1 cellular context compared by ENCODE assay signal in genomic region chr7:47588704-47589225, GRCh38.
TF ChIP-seq lines count a peak whose summit lies in the region.

No MANE protein-coding gene starts in this region.

TF ChIP-seq in A549, 52 proteins besides CTCF, POLR2A, EP300 and RAD21 (continued from another document):
- TF ChIP-seq BCL3 (IDR thresholded peaks at IDR 0.05) (0 out of 3 replicates have a peak, but pooled peaks have one; percentile 37), JUN (IDR thresholded peaks at IDR 0.05) (peak; percentile 60; a peak in 2 of 5 replicates), PHF8 (IDR thresholded peaks at IDR 0.05; ENCODE audit: borderline replicate concordance, low read depth) (no peak), KDM5A (IDR thresholded peaks at IDR 0.05) (no peak), E2F6 (IDR thresholded peaks at IDR 0.05; ENCODE audit: borderline replicate concordance, low read depth) (no peak), ZFP36 (IDR thresholded peaks at IDR 0.05; ENCODE audit: borderline replicate concordance, partially characterized antibody) (no peak), PBX3 (IDR thresholded peaks at IDR 0.05) (no peak), NPAS2 (CRISPR knock-in tag; IDR thresholded peaks at IDR 0.05; ENCODE audit: borderline replicate concordance) (no peak), KDM1A (IDR thresholded peaks at IDR 0.05; ENCODE audit: low read depth) (no peak), ESRRA (IDR thresholded peaks at IDR 0.05; ENCODE audit: borderline replicate concordance, low read length) (0 out of 2 replicates have a peak, but pooled peaks have one; percentile 4), MAX (IDR thresholded peaks at IDR 0.05) (peak; percentile 51), CBX2 (IDR thresholded peaks at IDR 0.05; ENCODE audit: borderline replicate concordance, low read depth) (no peak), GATA3 (IDR thresholded peaks at IDR 0.05; ENCODE audit: borderline replicate concordance) (peak; percentile 56; the same call in 1 of the 2 replicates), FOSL2 (IDR thresholded peaks at IDR 0.05) (no peak), FOSL2 (CRISPR knock-in tag; IDR thresholded peaks at IDR 0.05) (peak; percentile 61), RNF2 (IDR thresholded peaks at IDR 0.05; ENCODE audit: borderline replicate concordance, low read depth) (no peak), HDAC2 (IDR thresholded peaks at IDR 0.05) (no peak), ZSCAN20 (CRISPR knock-in tag; IDR thresholded peaks at IDR 0.05) (no peak), TP53 (CRISPR knock-in tag; IDR thresholded peaks at IDR 0.05) (0 out of 2 replicates have a peak, but pooled peaks have one; percentile 16), USF2 (IDR thresholded peaks at IDR 0.05) (no peak), NFE2L2 (conservative IDR thresholded peaks at IDR 0.05; ENCODE audit: low read length) (no peak), HOXA7 (CRISPR knock-in tag; IDR thresholded peaks at IDR 0.05) (no peak), MYC (IDR thresholded peaks at IDR 0.05; ENCODE audit: borderline replicate concordance, low read length) (0 out of 2 replicates have a peak, but pooled peaks have one; percentile 33), EHF (CRISPR knock-in tag; IDR thresholded peaks at IDR 0.05) (0 out of 2 replicates have a peak, but pooled peaks have one; percentile 22), REST (IDR thresholded peaks at IDR 0.05) (no peak), MAFK (IDR thresholded peaks at IDR 0.05; ENCODE audit: partially characterized antibody) (no peak), FOXS1 (CRISPR knock-in tag; IDR thresholded peaks at IDR 0.05) (0 out of 2 replicates have a peak, but pooled peaks have one; percentile 3), RFX5 (IDR thresholded peaks at IDR 0.05) (no peak), CBX8 (IDR thresholded peaks at IDR 0.05) (no peak), MAZ (IDR thresholded peaks at IDR 0.05; ENCODE audit: borderline replicate concordance, low read depth, low read length) (no peak), HMGXB4 (CRISPR knock-in tag; IDR thresholded peaks at IDR 0.05; ENCODE audit: borderline replicate concordance) (no peak), SREBF2 (IDR thresholded peaks at IDR 0.05) (no peak), CEBPB (IDR thresholded peaks at IDR 0.05) (no peak; a peak in 1 of 4 replicates), HES2 (IDR thresholded peaks at IDR 0.05) (no peak), EHMT2 (IDR thresholded peaks at IDR 0.05; ENCODE audit: low read depth) (no peak), HOXB5 (CRISPR knock-in tag; IDR thresholded peaks at IDR 0.05) (no peak; the same call in 1 of the 2 replicates), POLR2AphosphoS2 (conservative IDR thresholded peaks at IDR 0.05; ENCODE audit: low read length) (no peak), CHD4 (IDR thresholded peaks at IDR 0.05; ENCODE audit: borderline replicate concordance) (peak; percentile 91; the same call in 1 of the 2 replicates), TFCP2L1 (CRISPR knock-in tag; IDR thresholded peaks at IDR 0.05) (no peak), BHLHE40 (IDR thresholded peaks at IDR 0.05; ENCODE audit: low read depth, low read length) (no peak), FOSB (CRISPR knock-in tag; IDR thresholded peaks at IDR 0.05) (peak; percentile 15; the same call in 1 of the 2 replicates), NR3C1 (IDR thresholded peaks at IDR 0.05) (no peak)
